ENCODE assay signal across 16 cellular contexts in the genomic region with DNA sequence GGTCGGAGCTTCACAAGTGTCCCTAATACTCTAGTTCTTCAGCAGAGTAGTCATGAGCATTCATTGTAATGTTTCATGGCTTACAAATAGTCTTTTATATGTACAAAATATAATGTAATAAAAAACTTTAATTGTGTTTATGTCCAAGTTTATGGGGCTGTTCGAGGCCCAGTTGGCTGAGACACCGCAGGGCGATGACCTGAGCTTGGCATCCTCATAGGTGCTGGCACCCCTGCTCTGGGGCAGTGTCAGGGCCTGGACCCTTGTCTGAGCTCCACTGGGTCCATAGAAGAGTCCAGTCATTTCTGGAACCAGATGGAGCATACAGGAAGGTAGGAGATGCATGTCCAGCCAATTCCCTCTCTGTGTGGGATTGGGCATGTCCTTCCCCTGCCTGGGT.
"Had no signal": no experiment of that assay in that cellular context is flagged by ENCODE, and none has a peak within 500 bp of the region (broad histone marks: within the 10 kb centered on the region; RNA-seq: fewer than 3 reads in every experiment).

No MANE protein-coding gene starts in this region.

- H3K4me3 Mint-ChIP-seq: activated T-helper 17 cell treated with anti-CD3 and anti-CD28 coated beads, Interleukin-2, amount 50 U/mL, for 72 hours; dendritic cell treated with granulocyte-macrophage colony-stimulating factor and Interleukin-4, amounts not matched to agents 40 ng/mL and 50 ng/mL, for 4 days; mesothelial cell of epicardium; neural crest cell; stimulated activated naive CD8-positive, alpha-beta T cell treated with anti-CD3 and anti-CD28 coated beads, Interleukin-15, amount 100 ng/mL, for 72 hours had no signal

- H3K27ac Mint-ChIP-seq: activated T-helper 17 cell treated with anti-CD3 and anti-CD28 coated beads, Interleukin-2, amount 50 U/mL, for 72 hours; dendritic cell treated with granulocyte-macrophage colony-stimulating factor and Interleukin-4, amounts not matched to agents 40 ng/mL and 50 ng/mL, for 4 days; mesothelial cell of epicardium; stimulated activated naive CD8-positive, alpha-beta T cell treated with anti-CD3 and anti-CD28 coated beads, Interleukin-15, amount 100 ng/mL, for 72 hours had no signal

- H3K9me3 Mint-ChIP-seq: activated T-helper 17 cell treated with anti-CD3 and anti-CD28 coated beads, Interleukin-2, amount 50 U/mL, for 72 hours; dendritic cell treated with granulocyte-macrophage colony-stimulating factor and Interleukin-4, amounts not matched to agents 40 ng/mL and 50 ng/mL, for 4 days; mesothelial cell of epicardium; neural crest cell; stimulated activated naive CD8-positive, alpha-beta T cell treated with anti-CD3 and anti-CD28 coated beads, Interleukin-15, amount 100 ng/mL, for 72 hours had no signal

- DNase-seq: activated CD4-positive, CD25-positive, alpha-beta regulatory T cell treated with anti-CD3 and anti-CD28 coated beads, Interleukin-2, amount 50 U/mL, for 72 hours; activated naive CD4-positive, alpha-beta T cell treated with anti-CD3 and anti-CD28 coated beads, Interleukin-2, amount 50 U/mL, for 16 hours; central memory CD4-positive, alpha-beta T cell; effector memory CD4-positive, alpha-beta T cell; foreskin fibroblast; hypothalamus; retina; stimulated activated naive CD8-positive, alpha-beta T cell treated with anti-CD3 and anti-CD28 coated beads, Interleukin-15, amount 100 ng/mL, for 72 hours; T-helper 9 cell had no signal

- H3K4me3 ChIP-seq: body of pancreas, skin epidermis had no signal

- H3K9me3 ChIP-seq: body of pancreas had no signal

- ATAC-seq: activated T-helper 17 cell treated with anti-CD3 and anti-CD28 coated beads, Interleukin-2, amount 50 U/mL, for 72 hours; body of pancreas; stimulated activated naive CD8-positive, alpha-beta T cell treated with anti-CD3 and anti-CD28 coated beads, Interleukin-15, amount 100 ng/mL, for 72 hours had no signal

- H3K36me3 Mint-ChIP-seq: mesothelial cell of epicardium had no signal

- H3K4me1 Mint-ChIP-seq: activated T-helper 17 cell treated with anti-CD3 and anti-CD28 coated beads, Interleukin-2, amount 50 U/mL, for 72 hours had no signal

- H3K27me3 ChIP-seq: body of pancreas had no signal

- H3K27me3 Mint-ChIP-seq: activated T-helper 17 cell treated with anti-CD3 and anti-CD28 coated beads, Interleukin-2, amount 50 U/mL, for 72 hours; stimulated activated naive CD8-positive, alpha-beta T cell treated with anti-CD3 and anti-CD28 coated beads, Interleukin-15, amount 100 ng/mL, for 72 hours had no signal

- H3K27ac ChIP-seq: body of pancreas, skin epidermis had no signal

- FAIRE-seq: urothelium cell line had no signal
